ENCODE assay signal across 1 cellular context in the genomic region with DNA sequence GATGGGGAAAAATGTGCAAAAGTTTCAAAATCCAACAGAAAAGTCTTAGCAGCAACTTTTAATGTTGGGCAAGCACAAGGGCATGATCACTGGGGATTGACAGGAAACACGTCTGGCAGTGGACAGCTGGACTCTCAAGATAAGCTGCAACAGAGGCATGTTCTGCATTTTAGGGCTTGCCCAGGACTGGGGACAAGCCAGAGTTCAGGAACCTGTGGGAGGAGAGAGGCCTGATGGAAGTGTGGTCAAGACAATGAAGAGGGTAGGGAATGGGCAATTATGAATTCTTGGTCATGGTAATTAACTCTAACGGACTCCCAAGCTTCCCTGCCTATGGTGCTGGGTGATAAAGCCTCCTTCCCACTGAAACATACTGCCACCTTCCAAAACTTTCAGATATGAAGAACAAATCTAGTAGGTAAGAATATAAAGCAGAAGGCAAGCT.
TF ChIP-seq lines count a peak whose summit lies in the region.

No MANE protein-coding gene starts in this region.

TF ChIP-seq in K562, 482 proteins besides CTCF, POLR2A, EP300 and RAD21 (continued from another document and continues in another):
- TF ChIP-seq, protein P1, sequence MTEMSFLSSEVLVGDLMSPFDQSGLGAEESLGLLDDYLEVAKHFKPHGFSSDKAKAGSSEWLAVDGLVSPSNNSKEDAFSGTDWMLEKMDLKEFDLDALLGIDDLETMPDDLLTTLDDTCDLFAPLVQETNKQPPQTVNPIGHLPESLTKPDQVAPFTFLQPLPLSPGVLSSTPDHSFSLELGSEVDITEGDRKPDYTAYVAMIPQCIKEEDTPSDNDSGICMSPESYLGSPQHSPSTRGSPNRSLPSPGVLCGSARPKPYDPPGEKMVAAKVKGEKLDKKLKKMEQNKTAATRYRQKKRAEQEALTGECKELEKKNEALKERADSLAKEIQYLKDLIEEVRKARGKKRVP (CRISPR knock-in tag; IDR thresholded peaks at IDR 0.05): peak; percentile 50; the same call in 1 of the 2 replicates
- TF ChIP-seq ZNF445 (CRISPR knock-in tag; IDR thresholded peaks at IDR 0.05; ENCODE audit: low read depth) (no peak), ESRRA (IDR thresholded peaks at IDR 0.05; ENCODE audit: borderline replicate concordance, low read depth) (peak; percentile 39; the same call in 1 of the 2 replicates), TAF1 (IDR thresholded peaks at IDR 0.05; ENCODE audit: control insufficient read depth, extremely low read depth, insufficient read depth, low read length, severe bottlenecking) (no peak), PML (IDR thresholded peaks at IDR 0.05; ENCODE audit: low read length) (peak; percentile 91), RAD51 (IDR thresholded peaks at IDR 0.05; ENCODE audit: borderline replicate concordance, low read depth) (peak; percentile 44; the same call in 1 of the 2 replicates), FOXK1 (CRISPR knock-in tag; IDR thresholded peaks at IDR 0.05; ENCODE audit: borderline replicate concordance) (no peak), ZNF239 (CRISPR knock-in tag; IDR thresholded peaks at IDR 0.05) (no peak; the same call in 1 of the 2 replicates), TCF7L2 (IDR thresholded peaks at IDR 0.05; ENCODE audit: low read depth, low read length) (no peak), ZBTB17 (CRISPR knock-in tag; IDR thresholded peaks at IDR 0.05) (0 out of 2 replicates have a peak, but pooled peaks have one; percentile 42), SAP30 (IDR thresholded peaks at IDR 0.05; ENCODE audit: borderline replicate concordance, insufficient read depth, low read depth, low read length, poor library complexity, severe bottlenecking) (no peak), RFX7 (CRISPR knock-in tag; IDR thresholded peaks at IDR 0.05) (no peak), MAFF (IDR thresholded peaks at IDR 0.05; ENCODE audit: low read length) (no peak; the same call in 1 of the 2 replicates), MCM5 (IDR thresholded peaks at IDR 0.05; ENCODE audit: low read depth) (no peak)
- TF ChIP-seq, protein P2, sequence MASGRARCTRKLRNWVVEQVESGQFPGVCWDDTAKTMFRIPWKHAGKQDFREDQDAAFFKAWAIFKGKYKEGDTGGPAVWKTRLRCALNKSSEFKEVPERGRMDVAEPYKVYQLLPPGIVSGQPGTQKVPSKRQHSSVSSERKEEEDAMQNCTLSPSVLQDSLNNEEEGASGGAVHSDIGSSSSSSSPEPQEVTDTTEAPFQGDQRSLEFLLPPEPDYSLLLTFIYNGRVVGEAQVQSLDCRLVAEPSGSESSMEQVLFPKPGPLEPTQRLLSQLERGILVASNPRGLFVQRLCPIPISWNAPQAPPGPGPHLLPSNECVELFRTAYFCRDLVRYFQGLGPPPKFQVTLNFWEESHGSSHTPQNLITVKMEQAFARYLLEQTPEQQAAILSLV (tag; IDR thresholded peaks at IDR 0.05): 0 out of 2 replicates have a peak, but pooled peaks have one; percentile 44
- TF ChIP-seq, protein P3, sequence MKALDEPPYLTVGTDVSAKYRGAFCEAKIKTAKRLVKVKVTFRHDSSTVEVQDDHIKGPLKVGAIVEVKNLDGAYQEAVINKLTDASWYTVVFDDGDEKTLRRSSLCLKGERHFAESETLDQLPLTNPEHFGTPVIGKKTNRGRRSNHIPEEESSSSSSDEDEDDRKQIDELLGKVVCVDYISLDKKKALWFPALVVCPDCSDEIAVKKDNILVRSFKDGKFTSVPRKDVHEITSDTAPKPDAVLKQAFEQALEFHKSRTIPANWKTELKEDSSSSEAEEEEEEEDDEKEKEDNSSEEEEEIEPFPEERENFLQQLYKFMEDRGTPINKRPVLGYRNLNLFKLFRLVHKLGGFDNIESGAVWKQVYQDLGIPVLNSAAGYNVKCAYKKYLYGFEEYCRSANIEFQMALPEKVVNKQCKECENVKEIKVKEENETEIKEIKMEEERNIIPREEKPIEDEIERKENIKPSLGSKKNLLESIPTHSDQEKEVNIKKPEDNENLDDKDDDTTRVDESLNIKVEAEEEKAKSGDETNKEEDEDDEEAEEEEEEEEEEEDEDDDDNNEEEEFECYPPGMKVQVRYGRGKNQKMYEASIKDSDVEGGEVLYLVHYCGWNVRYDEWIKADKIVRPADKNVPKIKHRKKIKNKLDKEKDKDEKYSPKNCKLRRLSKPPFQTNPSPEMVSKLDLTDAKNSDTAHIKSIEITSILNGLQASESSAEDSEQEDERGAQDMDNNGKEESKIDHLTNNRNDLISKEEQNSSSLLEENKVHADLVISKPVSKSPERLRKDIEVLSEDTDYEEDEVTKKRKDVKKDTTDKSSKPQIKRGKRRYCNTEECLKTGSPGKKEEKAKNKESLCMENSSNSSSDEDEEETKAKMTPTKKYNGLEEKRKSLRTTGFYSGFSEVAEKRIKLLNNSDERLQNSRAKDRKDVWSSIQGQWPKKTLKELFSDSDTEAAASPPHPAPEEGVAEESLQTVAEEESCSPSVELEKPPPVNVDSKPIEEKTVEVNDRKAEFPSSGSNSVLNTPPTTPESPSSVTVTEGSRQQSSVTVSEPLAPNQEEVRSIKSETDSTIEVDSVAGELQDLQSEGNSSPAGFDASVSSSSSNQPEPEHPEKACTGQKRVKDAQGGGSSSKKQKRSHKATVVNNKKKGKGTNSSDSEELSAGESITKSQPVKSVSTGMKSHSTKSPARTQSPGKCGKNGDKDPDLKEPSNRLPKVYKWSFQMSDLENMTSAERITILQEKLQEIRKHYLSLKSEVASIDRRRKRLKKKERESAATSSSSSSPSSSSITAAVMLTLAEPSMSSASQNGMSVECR (CRISPR knock-in tag; IDR thresholded peaks at IDR 0.05): no peak
- TF ChIP-seq, protein P4, sequence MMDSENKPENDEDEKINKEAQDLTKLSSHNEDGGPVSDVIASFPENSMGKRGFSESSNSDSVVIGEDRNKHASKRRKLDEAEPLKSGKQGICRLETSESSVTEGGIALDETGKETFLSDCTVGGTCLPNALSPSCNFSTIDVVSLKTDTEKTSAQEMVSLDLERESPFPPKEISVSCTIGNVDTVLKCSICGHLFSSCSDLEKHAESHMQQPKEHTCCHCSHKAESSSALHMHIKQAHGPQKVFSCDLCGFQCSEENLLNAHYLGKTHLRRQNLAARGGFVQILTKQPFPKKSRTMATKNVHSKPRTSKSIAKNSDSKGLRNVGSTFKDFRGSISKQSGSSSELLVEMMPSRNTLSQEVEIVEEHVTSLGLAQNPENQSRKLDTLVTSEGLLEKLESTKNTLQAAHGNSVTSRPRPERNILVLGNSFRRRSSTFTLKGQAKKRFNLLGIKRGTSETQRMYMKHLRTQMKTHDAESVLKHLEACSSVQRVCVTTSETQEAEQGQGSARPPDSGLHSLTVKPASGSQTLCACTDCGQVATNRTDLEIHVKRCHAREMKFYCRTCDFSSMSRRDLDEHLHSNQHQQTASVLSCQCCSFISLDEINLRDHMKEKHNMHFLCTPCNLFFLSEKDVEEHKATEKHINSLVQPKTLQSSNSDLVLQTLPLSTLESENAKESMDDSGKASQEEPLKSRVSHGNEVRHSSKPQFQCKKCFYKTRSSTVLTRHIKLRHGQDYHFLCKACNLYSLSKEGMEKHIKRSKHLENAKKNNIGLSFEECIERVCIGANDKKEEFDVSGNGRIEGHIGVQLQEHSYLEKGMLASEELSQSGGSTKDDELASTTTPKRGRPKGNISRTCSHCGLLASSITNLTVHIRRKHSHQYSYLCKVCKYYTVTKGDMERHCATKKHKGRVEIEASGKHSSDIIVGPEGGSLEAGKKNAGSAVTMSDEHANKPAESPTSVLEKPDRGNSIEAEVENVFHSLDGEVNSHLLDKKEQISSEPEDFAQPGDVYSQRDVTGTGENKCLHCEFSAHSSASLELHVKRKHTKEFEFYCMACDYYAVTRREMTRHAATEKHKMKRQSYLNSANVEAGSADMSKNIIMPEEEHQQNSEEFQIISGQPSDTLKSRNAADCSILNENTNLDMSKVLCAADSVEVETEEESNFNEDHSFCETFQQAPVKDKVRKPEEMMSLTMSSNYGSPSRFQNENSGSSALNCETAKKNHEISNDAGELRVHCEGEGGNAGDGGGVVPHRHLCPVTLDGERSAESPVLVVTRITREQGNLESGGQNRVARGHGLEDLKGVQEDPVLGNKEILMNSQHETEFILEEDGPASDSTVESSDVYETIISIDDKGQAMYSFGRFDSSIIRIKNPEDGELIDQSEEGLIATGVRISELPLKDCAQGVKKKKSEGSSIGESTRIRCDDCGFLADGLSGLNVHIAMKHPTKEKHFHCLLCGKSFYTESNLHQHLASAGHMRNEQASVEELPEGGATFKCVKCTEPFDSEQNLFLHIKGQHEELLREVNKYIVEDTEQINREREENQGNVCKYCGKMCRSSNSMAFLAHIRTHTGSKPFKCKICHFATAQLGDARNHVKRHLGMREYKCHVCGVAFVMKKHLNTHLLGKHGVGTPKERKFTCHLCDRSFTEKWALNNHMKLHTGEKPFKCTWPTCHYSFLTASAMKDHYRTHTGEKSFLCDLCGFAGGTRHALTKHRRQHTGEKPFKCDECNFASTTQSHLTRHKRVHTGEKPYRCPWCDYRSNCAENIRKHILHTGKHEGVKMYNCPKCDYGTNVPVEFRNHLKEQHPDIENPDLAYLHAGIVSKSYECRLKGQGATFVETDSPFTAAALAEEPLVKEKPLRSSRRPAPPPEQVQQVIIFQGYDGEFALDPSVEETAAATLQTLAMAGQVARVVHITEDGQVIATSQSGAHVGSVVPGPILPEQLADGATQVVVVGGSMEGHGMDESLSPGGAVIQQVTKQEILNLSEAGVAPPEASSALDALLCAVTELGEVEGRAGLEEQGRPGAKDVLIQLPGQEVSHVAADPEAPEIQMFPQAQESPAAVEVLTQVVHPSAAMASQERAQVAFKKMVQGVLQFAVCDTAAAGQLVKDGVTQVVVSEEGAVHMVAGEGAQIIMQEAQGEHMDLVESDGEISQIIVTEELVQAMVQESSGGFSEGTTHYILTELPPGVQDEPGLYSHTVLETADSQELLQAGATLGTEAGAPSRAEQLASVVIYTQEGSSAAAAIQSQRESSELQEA (IDR thresholded peaks at IDR 0.05; ENCODE audit: low read depth): no peak
- TF ChIP-seq, protein P5, sequence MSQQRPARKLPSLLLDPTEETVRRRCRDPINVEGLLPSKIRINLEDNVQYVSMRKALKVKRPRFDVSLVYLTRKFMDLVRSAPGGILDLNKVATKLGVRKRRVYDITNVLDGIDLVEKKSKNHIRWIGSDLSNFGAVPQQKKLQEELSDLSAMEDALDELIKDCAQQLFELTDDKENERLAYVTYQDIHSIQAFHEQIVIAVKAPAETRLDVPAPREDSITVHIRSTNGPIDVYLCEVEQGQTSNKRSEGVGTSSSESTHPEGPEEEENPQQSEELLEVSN (IDR thresholded peaks at IDR 0.05; ENCODE audit: borderline replicate concordance in 1 of 2, extremely low read depth in 1 of 2, insufficient read depth in 1 of 2, insufficient read length in 1 of 2, low read depth in 1 of 2, low read length in 1 of 2, poor library complexity in 1 of 2, severe bottlenecking in 1 of 2): no peak
- TF ChIP-seq, protein P6, sequence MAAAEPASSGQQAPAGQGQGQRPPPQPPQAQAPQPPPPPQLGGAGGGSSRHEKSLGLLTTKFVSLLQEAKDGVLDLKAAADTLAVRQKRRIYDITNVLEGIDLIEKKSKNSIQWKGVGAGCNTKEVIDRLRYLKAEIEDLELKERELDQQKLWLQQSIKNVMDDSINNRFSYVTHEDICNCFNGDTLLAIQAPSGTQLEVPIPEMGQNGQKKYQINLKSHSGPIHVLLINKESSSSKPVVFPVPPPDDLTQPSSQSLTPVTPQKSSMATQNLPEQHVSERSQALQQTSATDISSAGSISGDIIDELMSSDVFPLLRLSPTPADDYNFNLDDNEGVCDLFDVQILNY (CRISPR knock-in tag; IDR thresholded peaks at IDR 0.05): no peak
- TF ChIP-seq, protein P7, sequence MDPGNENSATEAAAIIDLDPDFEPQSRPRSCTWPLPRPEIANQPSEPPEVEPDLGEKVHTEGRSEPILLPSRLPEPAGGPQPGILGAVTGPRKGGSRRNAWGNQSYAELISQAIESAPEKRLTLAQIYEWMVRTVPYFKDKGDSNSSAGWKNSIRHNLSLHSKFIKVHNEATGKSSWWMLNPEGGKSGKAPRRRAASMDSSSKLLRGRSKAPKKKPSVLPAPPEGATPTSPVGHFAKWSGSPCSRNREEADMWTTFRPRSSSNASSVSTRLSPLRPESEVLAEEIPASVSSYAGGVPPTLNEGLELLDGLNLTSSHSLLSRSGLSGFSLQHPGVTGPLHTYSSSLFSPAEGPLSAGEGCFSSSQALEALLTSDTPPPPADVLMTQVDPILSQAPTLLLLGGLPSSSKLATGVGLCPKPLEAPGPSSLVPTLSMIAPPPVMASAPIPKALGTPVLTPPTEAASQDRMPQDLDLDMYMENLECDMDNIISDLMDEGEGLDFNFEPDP (CRISPR knock-in tag; IDR thresholded peaks at IDR 0.05): no peak
- TF ChIP-seq, protein P8, sequence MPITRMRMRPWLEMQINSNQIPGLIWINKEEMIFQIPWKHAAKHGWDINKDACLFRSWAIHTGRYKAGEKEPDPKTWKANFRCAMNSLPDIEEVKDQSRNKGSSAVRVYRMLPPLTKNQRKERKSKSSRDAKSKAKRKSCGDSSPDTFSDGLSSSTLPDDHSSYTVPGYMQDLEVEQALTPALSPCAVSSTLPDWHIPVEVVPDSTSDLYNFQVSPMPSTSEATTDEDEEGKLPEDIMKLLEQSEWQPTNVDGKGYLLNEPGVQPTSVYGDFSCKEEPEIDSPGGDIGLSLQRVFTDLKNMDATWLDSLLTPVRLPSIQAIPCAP (CRISPR knock-in tag; IDR thresholded peaks at IDR 0.05; ENCODE audit: borderline replicate concordance): no peak
- TF ChIP-seq, protein P9, sequence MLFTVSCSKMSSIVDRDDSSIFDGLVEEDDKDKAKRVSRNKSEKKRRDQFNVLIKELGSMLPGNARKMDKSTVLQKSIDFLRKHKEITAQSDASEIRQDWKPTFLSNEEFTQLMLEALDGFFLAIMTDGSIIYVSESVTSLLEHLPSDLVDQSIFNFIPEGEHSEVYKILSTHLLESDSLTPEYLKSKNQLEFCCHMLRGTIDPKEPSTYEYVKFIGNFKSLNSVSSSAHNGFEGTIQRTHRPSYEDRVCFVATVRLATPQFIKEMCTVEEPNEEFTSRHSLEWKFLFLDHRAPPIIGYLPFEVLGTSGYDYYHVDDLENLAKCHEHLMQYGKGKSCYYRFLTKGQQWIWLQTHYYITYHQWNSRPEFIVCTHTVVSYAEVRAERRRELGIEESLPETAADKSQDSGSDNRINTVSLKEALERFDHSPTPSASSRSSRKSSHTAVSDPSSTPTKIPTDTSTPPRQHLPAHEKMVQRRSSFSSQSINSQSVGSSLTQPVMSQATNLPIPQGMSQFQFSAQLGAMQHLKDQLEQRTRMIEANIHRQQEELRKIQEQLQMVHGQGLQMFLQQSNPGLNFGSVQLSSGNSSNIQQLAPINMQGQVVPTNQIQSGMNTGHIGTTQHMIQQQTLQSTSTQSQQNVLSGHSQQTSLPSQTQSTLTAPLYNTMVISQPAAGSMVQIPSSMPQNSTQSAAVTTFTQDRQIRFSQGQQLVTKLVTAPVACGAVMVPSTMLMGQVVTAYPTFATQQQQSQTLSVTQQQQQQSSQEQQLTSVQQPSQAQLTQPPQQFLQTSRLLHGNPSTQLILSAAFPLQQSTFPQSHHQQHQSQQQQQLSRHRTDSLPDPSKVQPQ (CRISPR knock-in tag; IDR thresholded peaks at IDR 0.05; ENCODE audit: borderline replicate concordance): no peak
